ENCODE assay signal across 9 cellular contexts in the genomic region with DNA sequence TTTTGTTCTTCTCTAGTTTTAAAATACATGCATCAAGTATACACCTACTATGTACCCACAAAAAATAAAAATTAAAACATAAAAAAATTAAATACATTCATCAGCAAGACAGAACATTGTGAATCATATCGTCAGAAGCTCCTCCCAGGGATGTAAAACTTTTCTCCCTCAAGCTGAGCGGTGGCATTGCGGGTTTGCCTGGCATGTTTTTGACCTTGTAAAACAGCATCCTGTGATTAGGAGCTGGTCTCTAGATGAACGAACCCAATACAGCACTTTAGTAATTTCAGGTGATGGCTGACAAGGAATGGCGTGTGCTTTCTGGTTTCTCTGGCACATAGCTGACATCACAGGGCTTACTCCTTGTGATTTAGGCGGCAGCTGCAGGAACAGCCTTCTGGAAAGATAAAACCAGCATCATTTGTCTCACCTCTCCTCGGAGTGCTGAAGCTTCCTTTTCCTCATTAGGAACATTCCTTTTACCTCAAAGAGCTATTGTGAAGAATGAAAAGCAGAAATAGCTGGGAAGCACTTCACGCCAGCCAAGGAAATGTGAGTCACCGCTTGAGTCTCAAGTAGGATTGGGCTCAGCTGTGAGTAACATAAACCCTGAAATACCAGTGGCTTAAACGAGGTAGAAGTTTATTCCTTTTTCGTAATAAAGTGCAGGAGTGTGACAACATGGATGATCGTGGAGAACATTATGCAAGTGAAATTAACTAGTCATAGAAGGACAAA. TPM values are rescaled to one million over a fixed set of nuclear protein-coding genes. Genes with fewer than 3 reads are reported as not detected.
DNase-seq lines count a peak whose midpoint lies in the region; ATAC-seq and TF ChIP-seq lines count a peak whose summit lies in the region.
"Had no signal": no experiment of that assay in that cellular context is flagged by ENCODE, and none has a peak within 500 bp of the region (broad histone marks: within the 10 kb centered on the region; RNA-seq: fewer than 3 reads in every experiment).

No MANE protein-coding gene starts in this region.

- TF ChIP-seq CTCF in epithelial cell of esophagus (IDR thresholded peaks at IDR 0.05; ENCODE audit: insufficient read depth, low read depth, low read length, missing control alignments) (no peak), omental fat pad (IDR thresholded peaks at IDR 0.05) (no peak)
- TF ChIP-seq CTCF in CD4-positive, alpha-beta T cell (IDR thresholded peaks at IDR 0.05) = no peak

- no peak overlapping the region for H3K4me3 Mint-ChIP-seq in activated naive CD8-positive, alpha-beta T cell treated with anti-CD3 and anti-CD28 coated beads, Interleukin-2, amount 50 U/mL, for 24 hours
- no peak overlapping the region for H3K4me3 Mint-ChIP-seq in CD4-positive, alpha-beta T cell

- CTCF ChIA-PET in CD4-positive, alpha-beta T cell (lab: Charles Lee) = no interaction called here

- DNase-seq in GM03348 (ENCODE audit: low spot score) = peak; percentile 55
- peak; percentile 38 for DNase-seq in NCI-H2196 (lab: John Stamatoyannopoulos, UW; ENCODE audit: unreplicated experiment)
- peak; percentile 90 for DNase-seq in epithelial cell of esophagus (ENCODE audit: low read depth)
- no peak for DNase-seq in omental fat pad (ENCODE audit: low spot score)
- no peak for DNase-seq in activated naive CD8-positive, alpha-beta T cell treated with anti-CD3 and anti-CD28 coated beads, Interleukin-2, amount 50 U/mL, for 24 hours
- no peak for DNase-seq in Ammon's horn (ENCODE audit: low spot score)
- no peak for DNase-seq in CD4-positive, alpha-beta T cell

- no peaks in the 10 kb centered on the region for H3K27me3 ChIP-seq in CD4-positive, alpha-beta T cell (ENCODE audit: control insufficient read depth, insufficient read depth, low read length)

- no peaks in the 10 kb centered on the region for H3K27me3 Mint-ChIP-seq in activated naive CD8-positive, alpha-beta T cell treated with anti-CD3 and anti-CD28 coated beads, Interleukin-2, amount 50 U/mL, for 24 hours
- no peaks in the 10 kb centered on the region for H3K27me3 Mint-ChIP-seq in CD4-positive, alpha-beta T cell

- H3K4me3 ChIP-seq in epithelial cell of esophagus (ENCODE audit: low read length) = no peak overlapping the region

- ATAC-seq in omental fat pad (ENCODE audit: low FRiP score) = peak; percentile 86
- no peak for ATAC-seq in activated naive CD8-positive, alpha-beta T cell treated with anti-CD3 and anti-CD28 coated beads, Interleukin-2, amount 50 U/mL, for 24 hours
- no peak for ATAC-seq in CD4-positive, alpha-beta T cell (ENCODE audit: poor library complexity)
- ATAC-seq in HG02973 (IDR thresholded peaks at IDR 0.05; ENCODE audit: unreplicated experiment) = no peak

- H3K9me3 ChIP-seq in CD4-positive, alpha-beta T cell (ENCODE audit: control insufficient read depth, low read length) = no peaks in the 10 kb centered on the region

- intact Hi-C loops in CD4-positive, alpha-beta T cell (cut with DNase I, micrococcal nuclease) = no loop called here

- no peaks in the 10 kb centered on the region for H3K36me3 Mint-ChIP-seq in activated naive CD8-positive, alpha-beta T cell treated with anti-CD3 and anti-CD28 coated beads, Interleukin-2, amount 50 U/mL, for 24 hours (ENCODE audit: low read depth)
- no peaks in the 10 kb centered on the region for H3K36me3 Mint-ChIP-seq in CD4-positive, alpha-beta T cell (ENCODE audit: low read depth)

- H3K27ac ChIP-seq in CD4-positive, alpha-beta T cell (ENCODE audit: low read depth, low read length) = no peak overlapping the region

- POLR2A ChIA-PET in CD4-positive, alpha-beta T cell (lab: Charles Lee) = no interaction called here

- peaks cover 4% of the 10 kb centered on the region for H3K9me3 Mint-ChIP-seq in activated naive CD8-positive, alpha-beta T cell treated with anti-CD3 and anti-CD28 coated beads, Interleukin-2, amount 50 U/mL, for 24 hours
- no peaks in the 10 kb centered on the region for H3K9me3 Mint-ChIP-seq in CD4-positive, alpha-beta T cell

- no peaks in the 10 kb centered on the region for H3K4me1 Mint-ChIP-seq in activated naive CD8-positive, alpha-beta T cell treated with anti-CD3 and anti-CD28 coated beads, Interleukin-2, amount 50 U/mL, for 24 hours
- H3K4me1 Mint-ChIP-seq in CD4-positive, alpha-beta T cell (ENCODE audit: low read depth) = no peaks in the 10 kb centered on the region

- no peak overlapping the region for H3K27ac Mint-ChIP-seq in activated naive CD8-positive, alpha-beta T cell treated with anti-CD3 and anti-CD28 coated beads, Interleukin-2, amount 50 U/mL, for 24 hours
- no peak overlapping the region for H3K27ac Mint-ChIP-seq in CD4-positive, alpha-beta T cell

RNA-seq across cellular contexts. Expression of gene NYX, which starts 44.3 kb away (rescaled TPM):
- not detected for total RNA-seq in omental fat pad
- total RNA-seq in CD4-positive, alpha-beta T cell = not detected
- total RNA-seq: activated CD8-positive, alpha-beta memory T cell treated with anti-CD3 and anti-CD28 coated beads for 36 hours had no signal

Comparison
In these comparisons a context has a peak if more than half of its experiments do, and no peak if none do; other contexts are left out.
1. DNase-seq: peak in GM03348 (single experiment), NCI-H2196 (single experiment) and epithelial cell of esophagus (single experiment); none in omental fat pad (single experiment), activated naive CD8-positive, alpha-beta T cell treated with anti-CD3 and anti-CD28 coated beads, Interleukin-2, amount 50 U/mL, for 24 hours (single experiment), Ammon's horn (single experiment) and CD4-positive, alpha-beta T cell (0 of 10).